17 cellular contexts compared by ENCODE assay signal in the genomic region with DNA sequence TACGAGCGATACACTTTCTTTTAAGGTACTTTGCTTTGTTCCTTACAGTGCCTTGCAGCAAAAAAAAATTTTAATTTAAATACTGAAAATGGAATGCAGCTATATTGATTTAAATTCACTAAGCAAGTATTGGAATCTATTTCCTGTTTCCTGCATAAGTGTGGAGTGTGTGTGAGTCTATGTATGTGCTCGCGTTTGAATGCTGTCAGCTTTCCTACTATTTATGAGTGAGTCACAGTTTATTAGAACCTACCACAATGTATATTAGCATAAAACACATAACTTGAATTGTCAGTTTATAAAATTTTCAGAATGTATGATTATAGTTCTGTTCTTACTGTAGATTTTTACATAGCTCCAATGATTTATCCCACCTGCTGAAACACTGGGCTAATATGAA.
DNase-seq lines count a peak whose midpoint lies in the region; ATAC-seq and TF ChIP-seq lines count a peak whose summit lies in the region.
"Had no signal": no experiment of that assay in that cellular context is flagged by ENCODE, and none has a peak within 500 bp of the region (broad histone marks: within the 10 kb centered on the region; RNA-seq: fewer than 3 reads in every experiment).

No MANE protein-coding gene starts in this region.

- TF ChIP-seq POLR2A in gastrocnemius medialis (IDR thresholded peaks at IDR 0.05), result no peak

- H3K4me3 ChIP-seq in neural cell (ENCODE audit: low read length), result peak overlapping the region; percentile 29
- H3K4me3 ChIP-seq in gastrocnemius medialis, result no peak overlapping the region
- H3K4me3 ChIP-seq: GM23338 had no signal

- no peak for TF ChIP-seq EP300 in neural cell (conservative IDR thresholded peaks at IDR 0.05; ENCODE audit: poor library complexity, severe bottlenecking)

- no peaks in the 10 kb centered on the region for H3K79me2 ChIP-seq in neural cell (replicated peaks; ENCODE audit: insufficient read depth, low read length)

- H3K27ac ChIP-seq in epithelial cell of prostate (peak overlapping the region; percentile 24), neural cell (ENCODE audit: low read length) (peak overlapping the region; percentile 18), gastrocnemius medialis (no peak overlapping the region)

- peaks cover 4% of the 10 kb centered on the region for H3F3A ChIP-seq in neural cell (ENCODE audit: insufficient read depth, low read length, poor library complexity, severe bottlenecking)

- intact Hi-C loops in gastrocnemius medialis (cut with DNase I; ENCODE audit: low total_unique reads), result no loop called here

- ATAC-seq in HG03460 (IDR thresholded peaks at IDR 0.05; ENCODE audit: unreplicated experiment), result no peak
- no peak for ATAC-seq in gastrocnemius medialis
- ATAC-seq: GM23338 had no signal

- H3K36me3 ChIP-seq in neural cell (ENCODE audit: insufficient read depth, low read length), result no peaks in the 10 kb centered on the region
- no peaks in the 10 kb centered on the region for H3K36me3 ChIP-seq in gastrocnemius medialis

- DNase-seq in EL (peak; percentile 49), SK-N-DZ (ENCODE audit: low spot score) (peak; percentile 9), epithelial cell of prostate (ENCODE audit: low read depth, low spot score) (no peak), NOMO-1 treated with dmso at 0.1 percent for 144 hours (lab: John Stamatoyannopoulos, UW; ENCODE audit: unreplicated experiment) (no peak), gastrocnemius medialis (no peak)
- DNase-seq in activated CD4-positive, alpha-beta T cell treated with anti-CD3 and anti-CD28 coated beads, Interleukin-2, amount 50 U/mL, for 48 hours, result no peak
- DNase-seq: AML-193; Calu3; CD4-positive, CD25-positive, alpha-beta regulatory T cell; DMS79; GF-D8; NCI-H2081 treated with DMSO at 0.1 percent for 48 hours; NCI-H526 treated with DMSO at 0.1 percent for 48 hours; NK-92 treated with Interleukin-12 subunit alpha and Interleukin-12 subunit beta, amount 100 ng/mL, for 24 hours had no signal

- peak overlapping the region; percentile 17 for H3K9ac ChIP-seq in neural cell (ENCODE audit: low read length)

- no peak overlapping the region for H2AFZ ChIP-seq in neural cell (ENCODE audit: low read depth, low read length)
- H2AFZ ChIP-seq: GM23338 had no signal

- no peaks in the 10 kb centered on the region for H3K9me2 ChIP-seq in neural cell (ENCODE audit: insufficient read depth, low read length)

- H3K4me1 ChIP-seq in gastrocnemius medialis, result no peaks in the 10 kb centered on the region

- TF ChIP-seq CTCF in neural cell (IDR thresholded peaks at IDR 0.05; ENCODE audit: poor library complexity, severe bottlenecking) (no peak), gastrocnemius medialis (IDR thresholded peaks at IDR 0.05 in 4 of 5, conservative IDR thresholded peaks at IDR 0.05 in 1 of 5) (no peak)

- in situ Hi-C loops in gastrocnemius medialis (cut with MboI; ENCODE audit: low sequenced_read_pairs in 4 of 4), result no loop called here

- H3K27me3 ChIP-seq in neural cell (ENCODE audit: insufficient read depth, low read depth, low read length) (no peaks in the 10 kb centered on the region), gastrocnemius medialis (no peaks in the 10 kb centered on the region)

- no peak for TF ChIP-seq RAD21 in neural cell (conservative IDR thresholded peaks at IDR 0.05)

- H3K9me3 ChIP-seq in neural cell (ENCODE audit: low read length), result no peaks in the 10 kb centered on the region
- no peaks in the 10 kb centered on the region for H3K9me3 ChIP-seq in gastrocnemius medialis

- no peaks in the 10 kb centered on the region for H4K20me1 ChIP-seq in neural cell (ENCODE audit: insufficient read depth)

- H3K4me2 ChIP-seq in neural cell (ENCODE audit: low read length), result peak overlapping the region; percentile 41
- H3K4me2 ChIP-seq: GM23338 had no signal

TF ChIP-seq in neural cell, 6 proteins besides CTCF, POLR2A, EP300 and RAD21:
- TF ChIP-seq SMC3 (conservative IDR thresholded peaks at IDR 0.05; ENCODE audit: poor library complexity), result no peak
- TF ChIP-seq TAF1 (IDR thresholded peaks at IDR 0.05; ENCODE audit: low read depth), result no peak
- no peak for TF ChIP-seq MXI1 (conservative IDR thresholded peaks at IDR 0.05; ENCODE audit: poor library complexity, severe bottlenecking)
- TF ChIP-seq, protein P1, sequence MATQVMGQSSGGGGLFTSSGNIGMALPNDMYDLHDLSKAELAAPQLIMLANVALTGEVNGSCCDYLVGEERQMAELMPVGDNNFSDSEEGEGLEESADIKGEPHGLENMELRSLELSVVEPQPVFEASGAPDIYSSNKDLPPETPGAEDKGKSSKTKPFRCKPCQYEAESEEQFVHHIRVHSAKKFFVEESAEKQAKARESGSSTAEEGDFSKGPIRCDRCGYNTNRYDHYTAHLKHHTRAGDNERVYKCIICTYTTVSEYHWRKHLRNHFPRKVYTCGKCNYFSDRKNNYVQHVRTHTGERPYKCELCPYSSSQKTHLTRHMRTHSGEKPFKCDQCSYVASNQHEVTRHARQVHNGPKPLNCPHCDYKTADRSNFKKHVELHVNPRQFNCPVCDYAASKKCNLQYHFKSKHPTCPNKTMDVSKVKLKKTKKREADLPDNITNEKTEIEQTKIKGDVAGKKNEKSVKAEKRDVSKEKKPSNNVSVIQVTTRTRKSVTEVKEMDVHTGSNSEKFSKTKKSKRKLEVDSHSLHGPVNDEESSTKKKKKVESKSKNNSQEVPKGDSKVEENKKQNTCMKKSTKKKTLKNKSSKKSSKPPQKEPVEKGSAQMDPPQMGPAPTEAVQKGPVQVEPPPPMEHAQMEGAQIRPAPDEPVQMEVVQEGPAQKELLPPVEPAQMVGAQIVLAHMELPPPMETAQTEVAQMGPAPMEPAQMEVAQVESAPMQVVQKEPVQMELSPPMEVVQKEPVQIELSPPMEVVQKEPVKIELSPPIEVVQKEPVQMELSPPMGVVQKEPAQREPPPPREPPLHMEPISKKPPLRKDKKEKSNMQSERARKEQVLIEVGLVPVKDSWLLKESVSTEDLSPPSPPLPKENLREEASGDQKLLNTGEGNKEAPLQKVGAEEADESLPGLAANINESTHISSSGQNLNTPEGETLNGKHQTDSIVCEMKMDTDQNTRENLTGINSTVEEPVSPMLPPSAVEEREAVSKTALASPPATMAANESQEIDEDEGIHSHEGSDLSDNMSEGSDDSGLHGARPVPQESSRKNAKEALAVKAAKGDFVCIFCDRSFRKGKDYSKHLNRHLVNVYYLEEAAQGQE (IDR thresholded peaks at IDR 0.05; ENCODE audit: borderline replicate concordance), result no peak
- no peak for TF ChIP-seq EZH2 (IDR thresholded peaks at IDR 0.05; ENCODE audit: borderline replicate concordance, insufficient read depth, low read length, poor library complexity, severe bottlenecking)
- no peak for TF ChIP-seq POLR2AphosphoS5 (IDR thresholded peaks at IDR 0.05)

Comparison
In these comparisons a context has a peak if more than half of its experiments do, and no peak if none do; other contexts are left out.
1. DNase-seq: peak in EL (single experiment) and SK-N-DZ (single experiment); none in epithelial cell of prostate (single experiment), activated CD4-positive, alpha-beta T cell treated with anti-CD3 and anti-CD28 coated beads, Interleukin-2, amount 50 U/mL, for 48 hours (0 of 2), NOMO-1 treated with dmso at 0.1 percent for 144 hours (single experiment) and gastrocnemius medialis (0 of 2).
2. H3K27ac ChIP-seq: peak in epithelial cell of prostate (single experiment) and neural cell (single experiment); none in gastrocnemius medialis (0 of 4).